Comparison of ENCODE assay signal across 1 cellular context in genomic region chr11:64754919-64755662, GRCh38.
A peak's percentile ranks its signal among the peaks of the same experiment; 100 is the strongest.
TF ChIP-seq lines count a peak whose summit lies in the region.

No MANE protein-coding gene starts in this region.

TF ChIP-seq in K562, 482 proteins besides CTCF, POLR2A, EP300 and RAD21:
- TF ChIP-seq SRSF7 (optimal IDR thresholded peaks at IDR 0.05; ENCODE audit: low read depth, low read length) (no peak), CXXC5 (CRISPR knock-in tag; IDR thresholded peaks at IDR 0.05) (0 out of 2 replicates have a peak, but pooled peaks have one; percentile 2), FOXP1 (CRISPR knock-in tag; IDR thresholded peaks at IDR 0.05) (0 out of 2 replicates have a peak, but pooled peaks have one; percentile 37), YBX1 (IDR thresholded peaks at IDR 0.05) (no peak), SMAD4 (CRISPR knock-in tag; conservative IDR thresholded peaks at IDR 0.05) (0 out of 2 replicates have a peak, but pooled peaks have one; percentile 15), L3MBTL2 (IDR thresholded peaks at IDR 0.05) (peak; percentile 38; the same call in 1 of the 2 replicates), NRF1 (conservative IDR thresholded peaks at IDR 0.05 in 1 of 2, IDR thresholded peaks at IDR 0.05 in 1 of 2) (0 out of 4 replicates have a peak, but pooled peaks of 1 of the 2 experiments have one; percentile 3)
- TF ChIP-seq, protein P1, sequence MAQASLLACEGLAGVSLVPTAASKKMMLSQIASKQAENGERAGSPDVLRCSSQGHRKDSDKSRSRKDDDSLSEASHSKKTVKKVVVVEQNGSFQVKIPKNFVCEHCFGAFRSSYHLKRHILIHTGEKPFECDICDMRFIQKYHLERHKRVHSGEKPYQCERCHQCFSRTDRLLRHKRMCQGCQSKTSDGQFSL (CRISPR knock-in tag; IDR thresholded peaks at IDR 0.05): 0 out of 2 replicates have a peak, but pooled peaks have one; percentile 30
- TF ChIP-seq, protein P1 (tag; IDR thresholded peaks at IDR 0.05): no peak
TF ChIP-seq in K562: peak in this region for 6.
